12 cellular contexts compared by ENCODE assay signal in the genomic region with DNA sequence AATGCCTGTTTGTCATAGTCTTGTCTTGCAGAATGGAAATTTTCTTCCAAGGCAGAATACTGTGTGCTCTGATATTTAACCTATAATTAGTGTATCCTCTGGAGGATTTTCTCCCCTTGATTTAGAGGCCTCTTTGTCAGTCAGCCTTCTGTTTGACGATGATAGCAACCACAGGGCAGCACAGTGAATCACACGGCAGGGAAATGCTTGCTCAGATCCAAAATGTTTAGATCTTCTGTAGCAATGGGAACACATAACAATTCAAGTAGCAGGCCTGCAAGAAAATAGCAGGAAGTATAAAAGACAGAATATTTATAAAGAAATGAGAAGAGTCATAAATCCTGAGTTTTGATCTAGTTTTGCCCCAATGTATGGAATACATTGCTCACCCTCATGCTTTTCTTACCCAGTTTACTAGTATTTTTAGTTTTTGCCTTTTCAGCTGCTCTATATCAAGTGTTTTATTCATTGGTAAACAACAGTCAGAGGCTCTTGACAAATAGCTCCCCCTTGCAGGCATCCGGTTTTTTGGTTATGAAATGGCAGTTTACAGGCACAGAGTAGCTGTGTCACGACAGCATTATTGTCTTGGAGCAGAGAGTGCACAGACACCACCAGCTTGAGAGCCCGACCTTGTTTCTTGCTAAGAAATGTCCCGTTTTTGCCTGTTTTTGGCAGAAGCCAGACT.
A peak's percentile ranks its signal among the peaks of the same experiment; 100 is the strongest.
DNase-seq lines count a peak whose midpoint lies in the region; ATAC-seq, FAIRE-seq and TF ChIP-seq lines count a peak whose summit lies in the region.
"Had no signal": no experiment of that assay in that cellular context is flagged by ENCODE, and none has a peak within 500 bp of the region (broad histone marks: within the 10 kb centered on the region; RNA-seq: fewer than 3 reads in every experiment).

No MANE protein-coding gene starts in this region.

- in situ Hi-C loops in GM12878 (cut with MboI) = loop anchor here (5.0 kb wide), 2 partner anchors 126 to 449 kb away; no protein-coding TSS in a partner anchor

- no peaks in the 10 kb centered on the region for H3K9me3 ChIP-seq in OCI-LY7 (ENCODE audit: low read length)
- no peaks in the 10 kb centered on the region for H3K9me3 ChIP-seq in GM12878 (replicated peaks; ENCODE audit: control insufficient read depth, insufficient read depth, low read length)
- no peaks in the 10 kb centered on the region for H3K9me3 ChIP-seq in esophagus squamous epithelium
- H3K9me3 ChIP-seq: right lobe of liver had no signal

- peaks cover 28% of the 10 kb centered on the region for H3K27me3 Mint-ChIP-seq in stimulated activated naive CD8-positive, alpha-beta T cell treated with anti-CD3 and anti-CD28 coated beads, Interleukin-15, amount 100 ng/mL, for 72 hours
- H3K27me3 Mint-ChIP-seq in progenitor cell of endocrine pancreas = peaks cover 58% of the 10 kb centered on the region

- TF ChIP-seq EP300 in GM12878 (IDR thresholded peaks at IDR 0.05; ENCODE audit: borderline replicate concordance in 1 of 2, control insufficient read depth in 1 of 2, low read depth in 2 of 2, low read length in 2 of 2) = no peak

- BruUV-seq in OCI-LY7 (replicated peaks; lab: Mats Ljungman, UMichigan) (no TSS peak), GM12878 (replicated peaks; lab: Mats Ljungman, UMichigan) (no TSS peak)

- H3K36me3 ChIP-seq in OCI-LY7 (ENCODE audit: insufficient read depth, low read length) (no peaks in the 10 kb centered on the region), GM12878 (ENCODE audit: control insufficient read depth in 2 of 2, insufficient read depth in 2 of 2, low read length in 1 of 2) (no peaks in the 10 kb centered on the region), esophagus squamous epithelium (no peaks in the 10 kb centered on the region)
- H3K36me3 ChIP-seq: right lobe of liver had no signal

- no peak overlapping the region for H3K9ac ChIP-seq in GM12878 (ENCODE audit: control insufficient read depth, insufficient read depth, low read length)

- H3K79me2 ChIP-seq in OCI-LY7 (ENCODE audit: insufficient read depth, low read depth, low read length) (no peaks in the 10 kb centered on the region), GM12878 (ENCODE audit: control insufficient read depth, insufficient read depth, low read length) (no peaks in the 10 kb centered on the region)

- peak overlapping the region; percentile 81 to 93 for H3K27ac Mint-ChIP-seq in activated naive CD4-positive, alpha-beta T cell treated with anti-CD3 and anti-CD28 coated beads, Interleukin-2, amount 50 U/mL, for 72 hours
- H3K27ac Mint-ChIP-seq in stimulated activated naive CD8-positive, alpha-beta T cell treated with anti-CD3 and anti-CD28 coated beads, Interleukin-15, amount 100 ng/mL, for 72 hours = no peak overlapping the region
- H3K27ac Mint-ChIP-seq in progenitor cell of endocrine pancreas = no peak overlapping the region

- no peak for TF ChIP-seq POLR2A in GM12878 (IDR thresholded peaks at IDR 0.05; ENCODE audit: low read depth, low read length)
- TF ChIP-seq POLR2A in esophagus squamous epithelium (IDR thresholded peaks at IDR 0.05) = no peak

- H3K27me3 ChIP-seq in GM12878 (replicated peaks in 1 of 2; ENCODE audit: control insufficient read depth in 2 of 2, insufficient read depth in 2 of 2, low read length in 1 of 2) = no peaks in the 10 kb centered on the region; a peak in 1 of 4 replicates
- peaks cover 0 to 66% (median 3%) of the 10 kb centered on the region in 4 donors for H3K27me3 ChIP-seq in esophagus squamous epithelium

- POLR2A ChIA-PET in OCI-LY7 (lab: Charles Lee) = interaction anchor here (0.6 to 0.9 kb wide), 2 partner anchors 13 to 33 kb away, joined by 3 to 4 read pairs; no protein-coding TSS in a partner anchor
- POLR2A ChIA-PET in GM12878 (lab: Charles Lee) = interaction anchor here (0.6 kb wide), 1 partner anchor 37 kb away, joined by 3 read pairs; no protein-coding TSS in a partner anchor

- H3K4me3 ChIP-seq in OCI-LY7 (ENCODE audit: low read depth, low read length, poor library complexity, severe bottlenecking) (no peak overlapping the region), GM12878 (no peak overlapping the region), esophagus squamous epithelium (no peak overlapping the region)
- H3K4me3 ChIP-seq: right lobe of liver had no signal

- H3K9me3 Mint-ChIP-seq in activated naive CD4-positive, alpha-beta T cell treated with anti-CD3 and anti-CD28 coated beads, Interleukin-2, amount 50 U/mL, for 72 hours = no peaks in the 10 kb centered on the region
- H3K9me3 Mint-ChIP-seq in stimulated activated naive CD8-positive, alpha-beta T cell treated with anti-CD3 and anti-CD28 coated beads, Interleukin-15, amount 100 ng/mL, for 72 hours = no peaks in the 10 kb centered on the region
- no peaks in the 10 kb centered on the region for H3K9me3 Mint-ChIP-seq in progenitor cell of endocrine pancreas (ENCODE audit: low read depth)

- H3K36me3 Mint-ChIP-seq in activated naive CD4-positive, alpha-beta T cell treated with anti-CD3 and anti-CD28 coated beads, Interleukin-2, amount 50 U/mL, for 72 hours = no peaks in the 10 kb centered on the region
- no peaks in the 10 kb centered on the region for H3K36me3 Mint-ChIP-seq in progenitor cell of endocrine pancreas (ENCODE audit: insufficient read depth)

- H3K9me2 ChIP-seq in OCI-LY7 (ENCODE audit: insufficient read depth, low read length) = no peaks in the 10 kb centered on the region

- H2AFZ ChIP-seq in OCI-LY7 (ENCODE audit: low read length) (peak overlapping the region; percentile 29; the same call in 1 of the 2 replicates), GM12878 (ENCODE audit: control insufficient read depth, low read depth, low read length) (no peak overlapping the region)

- peak; percentile 53 for TF ChIP-seq CTCF in OCI-LY7 (conservative IDR thresholded peaks at IDR 0.05; ENCODE audit: low read length)
- TF ChIP-seq CTCF in GM12878 (IDR thresholded peaks at IDR 0.05 in 2 of 3, conservative IDR thresholded peaks at IDR 0.05 in 1 of 3; ENCODE audit: control insufficient read depth in 2 of 3, extremely low read depth in 1 of 3, insufficient read depth in 1 of 3, low read depth in 3 of 3, low read length in 3 of 3) = no peak
- TF ChIP-seq CTCF in progenitor cell of endocrine pancreas (IDR thresholded peaks at IDR 0.05; ENCODE audit: unreplicated experiment) = no peak
- no peak for TF ChIP-seq CTCF in esophagus squamous epithelium (IDR thresholded peaks at IDR 0.05)

- RAD21 ChIA-PET in GM12878 (lab: Charles Lee; ENCODE audit: unreplicated experiment) = interaction anchor here (1.2 to 2.5 kb wide), 5 partner anchors 22 to 127 kb away, joined by 3 to 15 read pairs (median 5); no protein-coding TSS in a partner anchor

- intact Hi-C loops in OCI-LY7 (cut with micrococcal nuclease; ENCODE audit: unreplicated experiment) (loop anchor here (10.0 kb wide), 1 partner anchor 128 kb away; no protein-coding TSS in a partner anchor), GM12878 (cut with micrococcal nuclease; ENCODE audit: unreplicated experiment) (loop anchor here (5.0 kb wide), 1 partner anchor 509 kb away; no protein-coding TSS in a partner anchor), esophagus squamous epithelium (cut with DNase I) (no loop called here)

- no peaks in the 10 kb centered on the region for H4K20me1 ChIP-seq in OCI-LY7 (ENCODE audit: insufficient read depth, low read length)
- no peaks in the 10 kb centered on the region for H4K20me1 ChIP-seq in GM12878 (ENCODE audit: control insufficient read depth, insufficient read depth)

- peak; percentile 83 to 91 for ATAC-seq in activated naive CD4-positive, alpha-beta T cell treated with anti-CD3 and anti-CD28 coated beads, Interleukin-2, amount 50 U/mL, for 72 hours
- ATAC-seq in GM12878 = 0 out of 3 replicates have a peak, but pooled peaks have one; percentile 13
- ATAC-seq in stimulated activated naive CD8-positive, alpha-beta T cell treated with anti-CD3 and anti-CD28 coated beads, Interleukin-15, amount 100 ng/mL, for 72 hours = peak; percentile 78
- no peak for ATAC-seq in GM18511 (IDR thresholded peaks at IDR 0.05; ENCODE audit: unreplicated experiment)
- ATAC-seq: right lobe of liver had no signal

- H3K4me1 ChIP-seq in OCI-LY7 (ENCODE audit: insufficient read depth, low read length, poor library complexity, severe bottlenecking) (no peaks in the 10 kb centered on the region), GM12878 (ENCODE audit: control insufficient read depth, insufficient read depth, low read length) (no peaks in the 10 kb centered on the region), esophagus squamous epithelium (peaks cover 0 to 11% (median 0%) of the 10 kb centered on the region in 3 donors)
- H3K4me1 ChIP-seq: right lobe of liver had no signal

- peaks cover 28% of the 10 kb centered on the region for H3K4me1 Mint-ChIP-seq in stimulated activated naive CD8-positive, alpha-beta T cell treated with anti-CD3 and anti-CD28 coated beads, Interleukin-15, amount 100 ng/mL, for 72 hours
- peaks cover 3% of the 10 kb centered on the region for H3K4me1 Mint-ChIP-seq in progenitor cell of endocrine pancreas (ENCODE audit: low read depth)

- H3K27ac ChIP-seq in OCI-LY7 (ENCODE audit: low read depth, low read length, poor library complexity, severe bottlenecking) = no peak overlapping the region
- no peak overlapping the region for H3K27ac ChIP-seq in GM12878 (ENCODE audit: control insufficient read depth, insufficient read depth)
- no peak overlapping the region for H3K27ac ChIP-seq in esophagus squamous epithelium
- H3K27ac ChIP-seq: C4-2B, right lobe of liver had no signal

- peak overlapping the region in 1 of 2 donors; percentile 20 for H3K4me3 Mint-ChIP-seq in stimulated activated naive CD8-positive, alpha-beta T cell treated with anti-CD3 and anti-CD28 coated beads, Interleukin-15, amount 100 ng/mL, for 72 hours
- H3K4me3 Mint-ChIP-seq in progenitor cell of endocrine pancreas (ENCODE audit: low read depth) = no peak overlapping the region

- CTCF ChIA-PET in OCI-LY7 (lab: Charles Lee; ENCODE audit: unreplicated experiment) = no interaction called here
- CTCF ChIA-PET in GM12878 (lab: Yijun Ruan, JAX) = interaction anchor here (0.8 to 8.4 kb wide), 11 partner anchors 10 to 516 kb away, joined by 3 to 89 read pairs (median 4); a partner anchor contains a TSS

- FAIRE-seq in GM12878 (lab: Jason Lieb, UNC) = no peak

- 18% methylated on average over 6 of the region's 6 CpGs for WGBS in GM12878 (ENCODE audit: insufficient coverage, insufficient replicate concordance, low lambda C conversion rate, missing lambda C conversion rate)
- 51 to 69% methylated on average over 6 of the region's 6 CpGs for WGBS in esophagus squamous epithelium, 2 donors

- SMC1A ChIA-PET in GM12878 (lab: Charles Lee; ENCODE audit: uncharacterized antibody, unreplicated experiment) = interaction anchor here (0.9 to 7.0 kb wide), 12 partner anchors 10 to 448 kb away, joined by 3 to 53 read pairs (median 6); no protein-coding TSS in a partner anchor

- peak; percentile 11; the same call in 1 of the 2 replicates for TF ChIP-seq RAD21 in GM12878 (IDR thresholded peaks at IDR 0.05; ENCODE audit: insufficient read depth, low read depth, low read length)

- DNase-seq in activated naive CD4-positive, alpha-beta T cell treated with anti-CD3 and anti-CD28 coated beads, Interleukin-2, amount 50 U/mL, for 72 hours (ENCODE audit: low spot score in 2 of 2) = no peak
- no peak for DNase-seq in activated naive CD4-positive, alpha-beta T cell treated with Interleukin-2 at 50 U/mL for 16 hours
- peak; percentile 24 for DNase-seq in OCI-LY7 (ENCODE audit: low spot score)
- DNase-seq in GM12878 (ENCODE audit: low read depth, low spot score) = no peak
- no peak for DNase-seq in stimulated activated naive CD8-positive, alpha-beta T cell treated with anti-CD3 and anti-CD28 coated beads, Interleukin-15, amount 100 ng/mL, for 72 hours
- no peak for DNase-seq in progenitor cell of endocrine pancreas (ENCODE audit: low spot score, unreplicated experiment)
- DNase-seq in esophagus squamous epithelium (lab: John Stamatoyannopoulos, UW) = no peak
- DNase-seq: NCI-H1048, right lobe of liver, SHP77 treated with DMSO at 0.1 percent for 48 hours had no signal

- H3K4me2 ChIP-seq in OCI-LY7 (ENCODE audit: low read length) (no peak overlapping the region), GM12878 (ENCODE audit: control insufficient read depth, insufficient read depth) (no peak overlapping the region)

Comparison
In these comparisons a context has a peak if more than half of its experiments do, and no peak if none do; other contexts are left out.
1. H3K27ac Mint-ChIP-seq: peak in activated naive CD4-positive, alpha-beta T cell treated with anti-CD3 and anti-CD28 coated beads, Interleukin-2, amount 50 U/mL, for 72 hours (2 of 2); none in stimulated activated naive CD8-positive, alpha-beta T cell treated with anti-CD3 and anti-CD28 coated beads, Interleukin-15, amount 100 ng/mL, for 72 hours (0 of 2) and progenitor cell of endocrine pancreas (single experiment).